ENCODE assay signal across 26 cellular contexts in genomic region chr9:134549336-134549735, GRCh38.
"Had no signal": no experiment of that assay in that cellular context is flagged by ENCODE, and none has a peak within 500 bp of the region (broad histone marks: within the 10 kb centered on the region; RNA-seq: fewer than 3 reads in every experiment).

No MANE protein-coding gene starts in this region.

- H3K36me3 ChIP-seq: adrenal gland, gastrocnemius medialis, thoracic aorta had no signal

- H3K9me3 ChIP-seq: adrenal gland, body of pancreas, gastrocnemius medialis, thoracic aorta had no signal

- DNase-seq: activated CD4-positive, alpha-beta T cell treated with anti-CD3 and anti-CD28 coated beads for 4 hours; activated CD4-positive, alpha-beta T cell treated with anti-CD3 and anti-CD28 coated beads, Interleukin-2, amount 50 U/mL, for 48 hours; activated CD8-positive, alpha-beta memory T cell treated with anti-CD3 and anti-CD28 coated beads for 24 hours; activated effector memory CD4-positive, alpha-beta T cell treated with anti-CD3 and anti-CD28 coated beads, Interleukin-2, amount 50 U/mL, for 16 hours; activated naive CD4-positive, alpha-beta T cell treated with anti-CD3 and anti-CD28 coated beads for 36 hours; activated naive CD8-positive, alpha-beta T cell treated with anti-CD3 and anti-CD28 coated beads for 36 hours; activated T-cell treated with anti-CD3 and anti-CD28 coated beads, Interleukin-2, amount 50 U/mL, for 1 hour; adrenal gland; body of pancreas; cerebellar nuclear complex; effector memory CD4-positive, alpha-beta T cell; gastrocnemius medialis; glutamatergic neuron; nucleus accumbens; right cardiac atrium; stimulated activated CD4-positive, alpha-beta T cell treated with anti-CD3 and anti-CD28 coated beads, Interleukin-4, amount 100 ng/mL, for 24 hours; SW 1271; T-helper 9 cell had no signal

- H3K79me2 ChIP-seq: parathyroid adenoma had no signal

- H3K4me1 ChIP-seq: adrenal gland, body of pancreas, gastrocnemius medialis, parathyroid adenoma had no signal

- H3K9ac ChIP-seq: parathyroid adenoma had no signal

- ATAC-seq: body of pancreas; gastrocnemius medialis; right cardiac atrium; stimulated activated effector memory CD8-positive, alpha-beta T cell treated with anti-CD3 and anti-CD28 coated beads, Interleukin-12 subunit alpha, Interleukin-12 subunit beta, amount 100 ng/mL, for 72 hours had no signal

- H3K4me3 ChIP-seq: adrenal gland, body of pancreas, coronary artery, dorsolateral prefrontal cortex, gastrocnemius medialis, thoracic aorta had no signal

- H3K27me3 ChIP-seq: adrenal gland, body of pancreas had no signal

- H3K27ac ChIP-seq: adrenal gland, body of pancreas, coronary artery, dorsolateral prefrontal cortex, gastrocnemius medialis, parathyroid adenoma, thoracic aorta, VCaP had no signal

- FAIRE-seq: islet of Langerhans, TTC549 had no signal

- H2AFZ ChIP-seq: parathyroid adenoma had no signal
